ENCODE assay signal across 8 cellular contexts in the genomic region with DNA sequence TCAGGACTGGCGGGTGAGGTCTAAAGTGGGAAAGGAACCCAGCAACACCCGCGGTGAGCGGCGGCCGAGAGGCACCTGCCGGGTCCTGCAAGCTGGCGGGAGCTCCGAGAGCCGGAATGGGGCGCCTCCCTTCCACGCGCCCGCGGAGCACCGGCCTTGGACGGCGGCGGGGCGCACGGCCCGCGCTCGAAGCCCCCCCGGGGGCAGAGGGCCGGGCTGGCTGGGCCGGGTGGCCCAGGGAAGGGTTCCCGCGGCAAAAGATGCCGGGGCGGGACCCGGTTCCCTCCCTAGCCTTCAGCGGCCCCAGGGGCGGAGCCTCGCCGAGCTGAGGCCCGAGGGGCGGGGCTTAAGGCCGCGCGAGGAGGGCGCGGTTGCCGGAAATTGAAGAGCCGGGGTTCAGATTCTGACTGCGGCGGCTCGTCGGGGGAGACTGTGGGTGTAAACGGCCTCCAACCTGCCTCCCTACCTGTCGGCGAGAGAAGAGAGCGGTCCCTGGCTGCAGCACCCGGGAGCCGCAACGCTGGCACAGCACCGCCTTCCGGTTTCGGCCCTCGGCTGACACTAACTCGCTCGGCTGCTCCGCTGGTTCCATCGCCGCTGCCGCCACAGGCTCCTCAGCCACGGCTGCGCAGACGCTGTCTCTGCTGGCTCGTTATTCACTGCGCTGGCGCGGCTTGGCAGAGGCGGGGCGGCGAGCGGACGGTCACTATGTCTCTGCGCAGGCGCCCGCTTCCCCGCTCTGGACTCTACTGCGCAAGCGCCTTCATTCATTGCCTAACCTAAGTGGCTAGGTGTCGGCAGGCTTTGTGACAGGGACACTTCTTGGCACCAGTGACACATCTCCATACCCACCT. TPM values are rescaled to one million over a fixed set of nuclear protein-coding genes. Genes with fewer than 3 reads are reported as not detected.
DNase-seq lines count a peak whose midpoint lies in the region; ATAC-seq and TF ChIP-seq lines count a peak whose summit lies in the region.

A gene (minus strand): TSS at position 643 of the 854 bp plus-strand sequence. CDS start 51 bp downstream, at position 592.

- ATAC-seq in HG02798 (IDR thresholded peaks at IDR 0.05; ENCODE audit: poor library complexity, unreplicated experiment) = peak; percentile 91
- peak; percentile 98 for ATAC-seq in upper lobe of right lung

- peaks cover 8% of the 10 kb centered on the region for H3K4me1 ChIP-seq in adipocyte (ENCODE audit: control insufficient read depth, insufficient read depth, low read length)
- H3K4me1 ChIP-seq in upper lobe of right lung = peaks cover 9% of the 10 kb centered on the region

- TF ChIP-seq CTCF in GM12875 (IDR thresholded peaks at IDR 0.05; ENCODE audit: borderline replicate concordance, insufficient read depth, low read depth, low read length) (0 out of 2 replicates have a peak, but pooled peaks have one; percentile 9), upper lobe of right lung (IDR thresholded peaks at IDR 0.05) (peak; percentile 16)

- H3K9me3 ChIP-seq in adipocyte (ENCODE audit: control insufficient read depth, low read length) (no peaks in the 10 kb centered on the region), upper lobe of right lung (no peaks in the 10 kb centered on the region)

- DNase-seq in NCI-H1436 (lab: John Stamatoyannopoulos, UW) (peak; percentile 99), T follicular helper cell (ENCODE audit: low read depth) (peak; percentile 95), adipocyte (ENCODE audit: low read depth) (peak; percentile 99), cardiac septum (ENCODE audit: low spot score) (peak; percentile 98), posterior cingulate gyrus (peak; percentile 93 to 99 (median 96)), upper lobe of right lung (peak; percentile 99)

- H3K27me3 ChIP-seq in adipocyte (replicated peaks; ENCODE audit: control insufficient read depth, insufficient read depth, low read length) (no peaks in the 10 kb centered on the region), upper lobe of right lung (no peaks in the 10 kb centered on the region)

- H3K4me3 ChIP-seq in GM12875 (ENCODE audit: low read depth, low read length) (peak within 1 kb of the TSS; percentile 86), adipocyte (ENCODE audit: low read length) (peak within 1 kb of the TSS; percentile 90), upper lobe of right lung (peak within 1 kb of the TSS; percentile 89)

- peak within 1 kb of the TSS; percentile 95 for H3K27ac ChIP-seq in upper lobe of right lung

- peak within 1 kb of the TSS; percentile 95 for H3K9ac ChIP-seq in adipocyte (ENCODE audit: low read length)

- intact Hi-C loops in cardiac septum (cut with DNase I) = loop anchor here (1.0 to 5.0 kb wide), 3 partner anchors 39 to 79 kb away; a partner anchor contains a TSS
- intact Hi-C loops in posterior cingulate gyrus (cut with DNase I) = loop anchor here (2.0 kb wide), 3 partner anchors 38 to 78 kb away; a partner anchor contains a TSS
- intact Hi-C loops in upper lobe of right lung (cut with DNase I) = no loop called here

- H3K36me3 ChIP-seq in adipocyte (ENCODE audit: control insufficient read depth, insufficient read depth, low read length, severe bottlenecking) (peaks cover 36% of the 10 kb centered on the region), upper lobe of right lung (peaks cover 35% of the 10 kb centered on the region)

RNA-seq across cellular contexts. Expression of the gene that starts here (rescaled TPM):
- 5.8 TPM for total RNA-seq in cardiac septum
- total RNA-seq in upper lobe of right lung = 10.0 TPM

Comparison
In these comparisons a context has a peak if more than half of its experiments do, and no peak if none do; other contexts are left out.
1. Peak in every context shown above with its lines: DNase-seq, ATAC-seq, H3K4me3 ChIP-seq and H3K27ac ChIP-seq.